18 cellular contexts compared by ENCODE assay signal in genomic region chr10:28797904-28798371, GRCh38.
DNase-seq lines count a peak whose midpoint lies in the region; ATAC-seq and TF ChIP-seq lines count a peak whose summit lies in the region.
"Had no signal": no experiment of that assay in that cellular context is flagged by ENCODE, and none has a peak within 500 bp of the region (broad histone marks: within the 10 kb centered on the region; RNA-seq: fewer than 3 reads in every experiment).

No MANE protein-coding gene starts in this region.

- no peak overlapping the region for H3K14ac ChIP-seq in IMR-90 (replicated peaks; ENCODE audit: low read depth, low read length)

- H4K20me1 ChIP-seq in IMR-90 (ENCODE audit: insufficient read depth, low read length): no peaks in the 10 kb centered on the region

- TF ChIP-seq CTCF in IMR-90 (conservative IDR thresholded peaks at IDR 0.05; ENCODE audit: low read depth, low read length) (no peak), fibroblast of the aortic adventitia (IDR thresholded peaks at IDR 0.05; ENCODE audit: insufficient read depth, low read length) (no peak), osteocyte (IDR thresholded peaks at IDR 0.05) (peak; percentile 31), CD14-positive monocyte (IDR thresholded peaks at IDR 0.05) (no peak)

- DNase-seq in IMR-90: no peak
- DNase-seq in adipocyte (ENCODE audit: low read depth): peak; percentile 17
- DNase-seq in fibroblast of the aortic adventitia (ENCODE audit: low read depth): peak; percentile 58
- DNase-seq in osteocyte (ENCODE audit: extremely low spot score, unreplicated experiment): no peak
- DNase-seq in CD14-positive monocyte (ENCODE audit: low spot score): no peak
- DNase-seq in SW 1271 (lab: John Stamatoyannopoulos, UW): no peak
- DNase-seq: activated naive CD8-positive, alpha-beta T cell treated with anti-CD3 and anti-CD28 coated beads, Interleukin-2, amount 50 U/mL, for 24 hours; dermis blood vessel endothelial cell; H9; MV-4-11; NCI-H2081; NCI-H524; pancreas; PC-9; stimulated activated CD4-positive, alpha-beta T cell treated with anti-CD3 and anti-CD28 coated beads, Interleukin-2, amount 100 ng/mL, for 48 hours had no signal

- intact Hi-C loops in IMR-90 (cut with micrococcal nuclease): no loop called here
- intact Hi-C loops in CD14-positive monocyte (cut with micrococcal nuclease): no loop called here

- H2BK20ac ChIP-seq in IMR-90 (ENCODE audit: low read depth, low read length): peak overlapping the region; percentile 14; the same call in 1 of the 2 replicates

- no peak overlapping the region for H3K9ac ChIP-seq in IMR-90 (ENCODE audit: low read depth, low read length)
- H3K9ac ChIP-seq in adipocyte (ENCODE audit: low read length): no peak overlapping the region

- no peak overlapping the region for H3K56ac ChIP-seq in IMR-90 (ENCODE audit: extremely low read depth, insufficient read depth, low read length)

- no peak overlapping the region for H3K4me3 ChIP-seq in IMR-90 (ENCODE audit: insufficient read depth, low read depth, low read length)
- no peak overlapping the region for H3K4me3 ChIP-seq in adipocyte (ENCODE audit: low read length)
- no peak overlapping the region for H3K4me3 ChIP-seq in fibroblast of the aortic adventitia (ENCODE audit: low read depth, low read length)
- H3K4me3 ChIP-seq: pancreas, PC-9, SK-N-MC had no signal

- H3K27ac Mint-ChIP-seq in osteocyte (ENCODE audit: unreplicated experiment) (peak overlapping the region; percentile 29), CD14-positive monocyte (no peak overlapping the region)
- H3K27ac Mint-ChIP-seq: activated naive CD8-positive, alpha-beta T cell treated with anti-CD3 and anti-CD28 coated beads, Interleukin-2, amount 50 U/mL, for 24 hours; activated T-helper 17 cell treated with anti-CD3 and anti-CD28 coated beads, Interleukin-2, amount 50 U/mL, for 72 hours had no signal

- H2BK15ac ChIP-seq in IMR-90 (ENCODE audit: low read depth, low read length): no peak overlapping the region

- TF ChIP-seq POLR2A in IMR-90 (IDR thresholded peaks at IDR 0.05; ENCODE audit: low read depth, low read length): no peak

- H3K23ac ChIP-seq in IMR-90 (ENCODE audit: low read depth, low read length): no peak overlapping the region

- H3K79me1 ChIP-seq in IMR-90 (ENCODE audit: low read depth in 1 of 2, low read length in 2 of 2): no peaks in the 10 kb centered on the region

- dilution Hi-C loops in IMR-90 (cut with HindIII; ENCODE audit: low sequenced_read_pairs, unreplicated experiment): no loop called here

- no peak overlapping the region for H2BK120ac ChIP-seq in IMR-90 (ENCODE audit: low read depth, low read length)

- H3K18ac ChIP-seq in IMR-90 (ENCODE audit: low read depth, low read length): no peak overlapping the region

- H4K8ac ChIP-seq in IMR-90 (ENCODE audit: low read depth in 2 of 2, low read length in 2 of 2): no peak overlapping the region

- POLR2A ChIA-PET in IMR-90 (lab: Charles Lee; ENCODE audit: unreplicated experiment): interaction anchor here (0.6 kb wide), 1 partner anchor 7 kb away, joined by 6 read pairs; no protein-coding TSS in a partner anchor

- no peak for ATAC-seq in IMR-90 (ENCODE audit: low read depth)
- no peak for ATAC-seq in GM18498 (IDR thresholded peaks at IDR 0.05; ENCODE audit: unreplicated experiment)
- ATAC-seq: activated naive CD8-positive, alpha-beta T cell treated with anti-CD3 and anti-CD28 coated beads, Interleukin-2, amount 50 U/mL, for 24 hours; activated T-helper 17 cell treated with anti-CD3 and anti-CD28 coated beads, Interleukin-2, amount 50 U/mL, for 72 hours had no signal

- TF ChIP-seq RAD21 in IMR-90 (IDR thresholded peaks at IDR 0.05; ENCODE audit: low read length): no peak

- no peak overlapping the region for H2BK5ac ChIP-seq in IMR-90 (ENCODE audit: low read depth, low read length, poor library complexity, severe bottlenecking)

- H3K4me1 Mint-ChIP-seq in osteocyte (ENCODE audit: unreplicated experiment): peaks cover 2% of the 10 kb centered on the region
- no peaks in the 10 kb centered on the region for H3K4me1 Mint-ChIP-seq in CD14-positive monocyte
- H3K4me1 Mint-ChIP-seq: activated naive CD8-positive, alpha-beta T cell treated with anti-CD3 and anti-CD28 coated beads, Interleukin-2, amount 50 U/mL, for 24 hours; activated T-helper 17 cell treated with anti-CD3 and anti-CD28 coated beads, Interleukin-2, amount 50 U/mL, for 72 hours had no signal

- H3K4me3 Mint-ChIP-seq in osteocyte (ENCODE audit: unreplicated experiment): no peak overlapping the region
- no peak overlapping the region for H3K4me3 Mint-ChIP-seq in CD14-positive monocyte
- H3K4me3 Mint-ChIP-seq: activated naive CD8-positive, alpha-beta T cell treated with anti-CD3 and anti-CD28 coated beads, Interleukin-2, amount 50 U/mL, for 24 hours; activated T-helper 17 cell treated with anti-CD3 and anti-CD28 coated beads, Interleukin-2, amount 50 U/mL, for 72 hours; H9 had no signal

- WGBS in IMR-90 (ENCODE audit: extremely low coverage in 2 of 2, insufficient read length in 1 of 2), 2 experiments: no CpG with 5 or more reads among the region's 2 CpGs

- H2AK9ac ChIP-seq in IMR-90 (replicated peaks; ENCODE audit: low read depth, low read length, poor library complexity): no peak overlapping the region

- H3K4ac ChIP-seq in IMR-90 (ENCODE audit: low read depth, low read length): no peak overlapping the region

- H3K4me1 ChIP-seq in IMR-90 (ENCODE audit: control insufficient read depth, insufficient read depth, low read length): peaks cover 2% of the 10 kb centered on the region; the same call in 1 of the 2 replicates
- H3K4me1 ChIP-seq in adipocyte (ENCODE audit: control insufficient read depth, insufficient read depth, low read length): no peaks in the 10 kb centered on the region
- H3K4me1 ChIP-seq: pancreas had no signal

- no peak overlapping the region for H4K5ac ChIP-seq in IMR-90 (ENCODE audit: low read depth, low read length)

- H3K9me3 ChIP-seq in IMR-90 (ENCODE audit: control insufficient read depth, insufficient read depth, low read length) (no peaks in the 10 kb centered on the region), adipocyte (ENCODE audit: control insufficient read depth, low read length) (no peaks in the 10 kb centered on the region)
- H3K9me3 ChIP-seq: pancreas had no signal

- H3K9me3 Mint-ChIP-seq in osteocyte (ENCODE audit: unreplicated experiment) (no peaks in the 10 kb centered on the region), CD14-positive monocyte (peaks cover 0 to 6% (median 0%) of the 10 kb centered on the region in 7 donors)
- H3K9me3 Mint-ChIP-seq: activated naive CD8-positive, alpha-beta T cell treated with anti-CD3 and anti-CD28 coated beads, Interleukin-2, amount 50 U/mL, for 24 hours; activated T-helper 17 cell treated with anti-CD3 and anti-CD28 coated beads, Interleukin-2, amount 50 U/mL, for 72 hours; H9 had no signal

- H3K27ac ChIP-seq in IMR-90 (ENCODE audit: insufficient read depth, low read length): no peak overlapping the region
- H3K27ac ChIP-seq: pancreas, PC-9, SK-N-MC had no signal

- in situ Hi-C loops in IMR-90 (cut with MboI; ENCODE audit: low sequenced_read_pairs): loop anchor here (25.0 kb wide), 1 partner anchor 111 kb away; the partner anchor contains the start of gene BAMBI

- H3K27me3 ChIP-seq in IMR-90 (ENCODE audit: control insufficient read depth, insufficient read depth, low read length) (0 out of 2 replicates have a peak, but pooled peaks cover 2% of the 10 kb centered on the region), adipocyte (replicated peaks; ENCODE audit: control insufficient read depth, insufficient read depth, low read length) (no peaks in the 10 kb centered on the region)
- H3K27me3 ChIP-seq: pancreas had no signal

- H3K27me3 Mint-ChIP-seq in osteocyte (ENCODE audit: unreplicated experiment) (peaks cover 3% of the 10 kb centered on the region), CD14-positive monocyte (ENCODE audit: low read depth in 3 of 3) (peaks cover 3 to 8% (median 5%) of the 10 kb centered on the region in 3 donors)

- H3K9me1 ChIP-seq in IMR-90 (ENCODE audit: insufficient read depth, low read length): 0 out of 2 replicates have a peak, but pooled peaks cover 4% of the 10 kb centered on the region

- H3K36me3 ChIP-seq in IMR-90 (ENCODE audit: control insufficient read depth, insufficient read depth, low read length) (no peaks in the 10 kb centered on the region), adipocyte (ENCODE audit: control insufficient read depth, insufficient read depth, low read length, severe bottlenecking) (no peaks in the 10 kb centered on the region)
- H3K36me3 ChIP-seq: pancreas had no signal

- no peak overlapping the region for H2AFZ ChIP-seq in IMR-90 (replicated peaks; ENCODE audit: low read length, poor library complexity)
- H2AFZ ChIP-seq: PC-9 had no signal

- CTCF ChIA-PET in IMR-90 (lab: Yijun Ruan, JAX): no interaction called here

- BruUV-seq in IMR-90 (replicated peaks; lab: Mats Ljungman, UMichigan): no TSS peak

- H3K36me3 Mint-ChIP-seq in osteocyte (ENCODE audit: unreplicated experiment): peaks cover 2% of the 10 kb centered on the region
- no peaks in the 10 kb centered on the region for H3K36me3 Mint-ChIP-seq in CD14-positive monocyte

- H3K4me2 ChIP-seq in IMR-90 (ENCODE audit: low read depth, low read length): no peak overlapping the region
- H3K4me2 ChIP-seq: PC-9 had no signal

- no peak overlapping the region for H2AK5ac ChIP-seq in IMR-90 (ENCODE audit: low read depth, low read length)

- no peak overlapping the region for H4K91ac ChIP-seq in IMR-90 (ENCODE audit: insufficient read depth, low read depth, low read length)

TF ChIP-seq in IMR-90, 13 proteins besides CTCF, POLR2A, EP300 and RAD21 (continues in another document):
- no peak for TF ChIP-seq MAFK (IDR thresholded peaks at IDR 0.05; ENCODE audit: low read depth, low read length)
- TF ChIP-seq MAZ (IDR thresholded peaks at IDR 0.05; ENCODE audit: borderline replicate concordance, low read depth, low read length): no peak
- TF ChIP-seq RFX5 (IDR thresholded peaks at IDR 0.05; ENCODE audit: low read depth, low read length): no peak
- TF ChIP-seq FOS (IDR thresholded peaks at IDR 0.05; ENCODE audit: low read depth, low read length): no peak
- no peak for TF ChIP-seq USF2 (IDR thresholded peaks at IDR 0.05; ENCODE audit: low read depth, low read length)
- no peak for TF ChIP-seq RCOR1 (IDR thresholded peaks at IDR 0.05; ENCODE audit: insufficient replicate concordance, low read length)
- no peak for TF ChIP-seq MXI1 (IDR thresholded peaks at IDR 0.05; ENCODE audit: borderline replicate concordance, low read depth, low read length)
- TF ChIP-seq CEBPB (IDR thresholded peaks at IDR 0.05; ENCODE audit: low read depth, low read length): no peak

Comparison
In these comparisons a context has a peak if more than half of its experiments do, and no peak if none do; other contexts are left out.
1. DNase-seq: peak in adipocyte (single experiment) and fibroblast of the aortic adventitia (single experiment); none in IMR-90 (single experiment), osteocyte (single experiment), CD14-positive monocyte (single experiment) and SW 1271 (0 of 2).